In genomic region chr22:21858025-21858764, GRCh38 we compare ENCODE assay signal across 11 cellular contexts. TPM values are rescaled to one million over a fixed set of nuclear protein-coding genes. Genes with fewer than 3 reads are reported as not detected.
DNase-seq lines count a peak whose midpoint lies in the region; ATAC-seq and TF ChIP-seq lines count a peak whose summit lies in the region.
"Had no signal": no experiment of that assay in that cellular context is flagged by ENCODE, and none has a peak within 500 bp of the region (broad histone marks: within the 10 kb centered on the region; RNA-seq: fewer than 3 reads in every experiment).

No MANE protein-coding gene starts in this region.

- intact Hi-C loops in transverse colon (cut with DNase I; ENCODE audit: low total_unique reads) (no loop called here), uterus (cut with DNase I; ENCODE audit: low total_unique reads) (no loop called here)

- TF ChIP-seq CTCF in transverse colon (IDR thresholded peaks at IDR 0.05) (no peak), uterus (IDR thresholded peaks at IDR 0.05) (no peak)

- 59 to 60% methylated on average over 4 of the region's 4 CpGs for WGBS in transverse colon (ENCODE audit: low coverage in 1 of 2), 2 donors

- ATAC-seq in activated CD8-positive, alpha-beta T cell treated with anti-CD3 and anti-CD28 coated beads, Interleukin-2, amount 10 ng/mL, durations not matched to agents 7 days and 5 days: peak; percentile 65
- ATAC-seq in memory B cell (ENCODE audit: low read depth) (peak; percentile 18), GM19452 (IDR thresholded peaks at IDR 0.05; ENCODE audit: unreplicated experiment) (no peak)

- H3K4me3 ChIP-seq in transverse colon: no peak overlapping the region
- H3K4me3 ChIP-seq in uterus: no peak overlapping the region
- H3K4me3 ChIP-seq: pancreas had no signal

- in situ Hi-C loops in transverse colon (cut with MboI; ENCODE audit: low pct_ligation_motif_present in 1 of 4, low pct_unique_long_range_greater_than_20kb in 1 of 4, low sequenced_read_pairs in 3 of 4): no loop called here

- H3K36me3 Mint-ChIP-seq in activated naive CD4-positive, alpha-beta T cell treated with anti-CD3 and anti-CD28 coated beads, Interleukin-2, amount 10 ng/mL, durations not matched to agents 7 days and 5 days: peaks cover 18% of the 10 kb centered on the region
- H3K36me3 Mint-ChIP-seq in activated CD8-positive, alpha-beta T cell treated with anti-CD3 and anti-CD28 coated beads, Interleukin-2, amount 10 ng/mL, durations not matched to agents 7 days and 5 days (ENCODE audit: low read depth): peaks cover 43% of the 10 kb centered on the region
- peaks cover 6% of the 10 kb centered on the region for H3K36me3 Mint-ChIP-seq in memory B cell
- H3K36me3 Mint-ChIP-seq: activated naive CD4-positive, alpha-beta T cell treated with anti-CD3 and anti-CD28 coated beads, Interleukin-2, amount 50 U/mL, for 72 hours had no signal

- peaks cover 56% of the 10 kb centered on the region for H3K4me1 Mint-ChIP-seq in activated naive CD4-positive, alpha-beta T cell treated with anti-CD3 and anti-CD28 coated beads, Interleukin-2, amount 10 ng/mL, durations not matched to agents 7 days and 5 days
- peaks cover 64% of the 10 kb centered on the region for H3K4me1 Mint-ChIP-seq in activated CD8-positive, alpha-beta T cell treated with anti-CD3 and anti-CD28 coated beads, Interleukin-2, amount 10 ng/mL, durations not matched to agents 7 days and 5 days (ENCODE audit: low read depth)
- peaks cover 68% of the 10 kb centered on the region for H3K4me1 Mint-ChIP-seq in memory B cell

- POLR2A ChIA-PET in activated CD8-positive, alpha-beta T cell treated with anti-CD3 and anti-CD28 coated beads, Interleukin-2, amount 10 ng/mL, durations not matched to agents 7 days and 5 days (lab: Charles Lee): interaction anchor here (0.9 kb wide), 1 partner anchor 9 kb away, joined by 5 read pairs; the partner anchor contains the start of gene MAPK1

- no peak overlapping the region for H3K4me3 Mint-ChIP-seq in activated naive CD4-positive, alpha-beta T cell treated with anti-CD3 and anti-CD28 coated beads, Interleukin-2, amount 10 ng/mL, durations not matched to agents 7 days and 5 days
- no peak overlapping the region for H3K4me3 Mint-ChIP-seq in activated CD8-positive, alpha-beta T cell treated with anti-CD3 and anti-CD28 coated beads, Interleukin-2, amount 10 ng/mL, durations not matched to agents 7 days and 5 days
- H3K4me3 Mint-ChIP-seq in memory B cell: no peak overlapping the region

- TF ChIP-seq POLR2A in transverse colon (IDR thresholded peaks at IDR 0.05): no peak
- no peak for TF ChIP-seq POLR2A in uterus (IDR thresholded peaks at IDR 0.05)

- DNase-seq in activated naive CD4-positive, alpha-beta T cell treated with anti-CD3 and anti-CD28 coated beads, Interleukin-2, amount 10 ng/mL, durations not matched to agents 7 days and 5 days: no peak
- DNase-seq in activated naive CD4-positive, alpha-beta T cell treated with anti-CD3 and anti-CD28 coated beads, Interleukin-2, amount 50 U/mL, for 16 hours: no peak
- no peak for DNase-seq in activated CD8-positive, alpha-beta T cell treated with anti-CD3 and anti-CD28 coated beads, Interleukin-2, amount 10 ng/mL, durations not matched to agents 7 days and 5 days
- no peak for DNase-seq in memory B cell (ENCODE audit: low spot score in 2 of 2)
- no peak for DNase-seq in transverse colon
- DNase-seq in uterus: no peak
- DNase-seq in activated CD4-positive, CD25-positive, alpha-beta regulatory T cell (lab: John Stamatoyannopoulos, UW): no peak
- DNase-seq: pancreas, WERI-Rb-1 had no signal

- H3K36me3 ChIP-seq in transverse colon (no peaks in the 10 kb centered on the region), uterus (no peaks in the 10 kb centered on the region)
- H3K36me3 ChIP-seq: pancreas had no signal

- CTCF ChIA-PET in activated naive CD4-positive, alpha-beta T cell treated with anti-CD3 and anti-CD28 coated beads, Interleukin-2, amount 10 ng/mL, durations not matched to agents 7 days and 5 days (lab: Charles Lee): interaction anchor here (1.2 kb wide), 1 partner anchor 90 kb away, joined by 3 read pairs; no protein-coding TSS in a partner anchor
- CTCF ChIA-PET in activated CD8-positive, alpha-beta T cell treated with anti-CD3 and anti-CD28 coated beads, Interleukin-2, amount 10 ng/mL, durations not matched to agents 7 days and 5 days (lab: Charles Lee): interaction anchor here (0.9 kb wide), 1 partner anchor 8 kb away, joined by 3 read pairs; no protein-coding TSS in a partner anchor

- no peaks in the 10 kb centered on the region for H3K9me3 Mint-ChIP-seq in activated naive CD4-positive, alpha-beta T cell treated with anti-CD3 and anti-CD28 coated beads, Interleukin-2, amount 10 ng/mL, durations not matched to agents 7 days and 5 days
- no peaks in the 10 kb centered on the region for H3K9me3 Mint-ChIP-seq in activated CD8-positive, alpha-beta T cell treated with anti-CD3 and anti-CD28 coated beads, Interleukin-2, amount 10 ng/mL, durations not matched to agents 7 days and 5 days (ENCODE audit: insufficient read depth)
- no peaks in the 10 kb centered on the region for H3K9me3 Mint-ChIP-seq in memory B cell
- H3K9me3 Mint-ChIP-seq: activated naive CD4-positive, alpha-beta T cell treated with anti-CD3 and anti-CD28 coated beads, Interleukin-2, amount 50 U/mL, for 72 hours had no signal

- no peak for TF ChIP-seq EP300 in transverse colon (IDR thresholded peaks at IDR 0.05; ENCODE audit: low read depth)

- H3K4me1 ChIP-seq in transverse colon (peaks cover 32 to 93% (median 45%) of the 10 kb centered on the region in 4 donors), uterus (peaks cover 0 to 11% of the 10 kb centered on the region in 2 donors)

- H3K27me3 Mint-ChIP-seq in activated naive CD4-positive, alpha-beta T cell treated with anti-CD3 and anti-CD28 coated beads, Interleukin-2, amount 10 ng/mL, durations not matched to agents 7 days and 5 days: no peaks in the 10 kb centered on the region
- no peaks in the 10 kb centered on the region for H3K27me3 Mint-ChIP-seq in activated CD8-positive, alpha-beta T cell treated with anti-CD3 and anti-CD28 coated beads, Interleukin-2, amount 10 ng/mL, durations not matched to agents 7 days and 5 days (ENCODE audit: low read depth)
- H3K27me3 Mint-ChIP-seq in memory B cell: no peaks in the 10 kb centered on the region

- H3K27me3 ChIP-seq in transverse colon (no peaks in the 10 kb centered on the region), uterus (no peaks in the 10 kb centered on the region)
- H3K27me3 ChIP-seq: pancreas had no signal

- peak overlapping the region; percentile 0 to 36 (median 10) for H3K27ac ChIP-seq in transverse colon
- no peak overlapping the region for H3K27ac ChIP-seq in uterus
- H3K27ac ChIP-seq: WERI-Rb-1 had no signal

- H3K27ac Mint-ChIP-seq in activated naive CD4-positive, alpha-beta T cell treated with anti-CD3 and anti-CD28 coated beads, Interleukin-2, amount 10 ng/mL, durations not matched to agents 7 days and 5 days: peak overlapping the region; percentile 56
- peak overlapping the region; percentile 45 for H3K27ac Mint-ChIP-seq in activated CD8-positive, alpha-beta T cell treated with anti-CD3 and anti-CD28 coated beads, Interleukin-2, amount 10 ng/mL, durations not matched to agents 7 days and 5 days
- peak overlapping the region; percentile 81 for H3K27ac Mint-ChIP-seq in memory B cell

- H3K9me3 ChIP-seq in transverse colon (no peaks in the 10 kb centered on the region), uterus (no peaks in the 10 kb centered on the region)
- H3K9me3 ChIP-seq: pancreas had no signal

RNA-seq across cellular contexts. Expression of gene MAPK1, which starts 9.2 kb away (rescaled TPM):
- 100 to 1,000 TPM; 141 to 144 TPM for total RNA-seq in activated CD8-positive, alpha-beta T cell treated with anti-CD3 and anti-CD28 coated beads, Interleukin-2, amount 10 ng/mL, durations not matched to agents 7 days and 5 days
- total RNA-seq in transverse colon: 100 to 1,000 TPM in 1 of 4 donors, 10 to 100 TPM in 3; 37.1 to 303 (median 57.0) TPM
- 100 to 1,000 TPM in 1 of 4 donors, 10 to 100 TPM in 3; 45.3 to 122 (median 75.2) TPM for total RNA-seq in uterus

Comparison
In these comparisons a context has a peak if more than half of its experiments do, and no peak if none do; other contexts are left out.
1. H3K27ac ChIP-seq: peak in transverse colon (4 of 4); none in uterus (0 of 2).
2. Peak in every context shown above with its lines, with median percentiles within 50 percentile points of each other: H3K27ac Mint-ChIP-seq.